Comparison of ENCODE assay signal across 12 cellular contexts in the genomic region with DNA sequence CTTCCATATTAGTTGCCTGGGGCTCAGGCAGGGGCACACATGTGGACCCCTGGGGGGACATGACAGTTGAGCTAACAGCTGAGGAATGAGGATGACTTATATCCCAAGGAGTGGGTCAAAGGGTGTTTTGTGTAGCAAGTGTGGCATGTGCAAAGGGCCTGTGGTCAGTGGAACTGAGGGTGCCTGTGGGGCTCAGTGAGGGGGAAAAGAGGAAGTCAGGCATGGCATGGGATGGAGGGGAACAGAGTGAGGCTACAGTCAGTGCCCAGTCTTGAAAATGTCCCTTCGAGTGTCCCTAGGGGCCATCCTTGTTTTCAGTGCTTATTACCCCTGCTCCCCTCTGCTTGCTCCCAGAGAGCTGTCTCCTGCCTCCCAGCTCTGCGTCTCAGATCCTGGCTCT.
DNase-seq lines count a peak whose midpoint lies in the region; ATAC-seq and TF ChIP-seq lines count a peak whose summit lies in the region.
"Had no signal": no experiment of that assay in that cellular context is flagged by ENCODE, and none has a peak within 500 bp of the region (broad histone marks: within the 10 kb centered on the region; RNA-seq: fewer than 3 reads in every experiment).

No MANE protein-coding gene starts in this region.

- no peaks in the 10 kb centered on the region for H3K9me2 ChIP-seq in OCI-LY7 (ENCODE audit: insufficient read depth, low read length)

- peaks cover 54% of the 10 kb centered on the region for H3K36me3 ChIP-seq in OCI-LY7 (ENCODE audit: insufficient read depth, low read length)
- peaks cover 19% of the 10 kb centered on the region for H3K36me3 ChIP-seq in smooth muscle cell (ENCODE audit: low read depth)
- H3K36me3 ChIP-seq in HAP-1 (replicated peaks) = peaks cover 29% of the 10 kb centered on the region
- peaks cover 27 to 40% of the 10 kb centered on the region in 2 donors for H3K36me3 ChIP-seq in neuronal stem cell (replicated peaks in 1 of 2; ENCODE audit: control insufficient read depth in 2 of 2, insufficient read depth in 2 of 2, low read length in 2 of 2)
- H3K36me3 ChIP-seq: BE2C had no signal

- no peak overlapping the region for H3K14ac ChIP-seq in neuronal stem cell (ENCODE audit: low read length)

- no peak for TF ChIP-seq CTCF in OCI-LY7 (conservative IDR thresholded peaks at IDR 0.05; ENCODE audit: low read length)
- no peak for TF ChIP-seq CTCF in endothelial cell (IDR thresholded peaks at IDR 0.05; ENCODE audit: unreplicated experiment)
- TF ChIP-seq CTCF in smooth muscle cell (IDR thresholded peaks at IDR 0.05; ENCODE audit: borderline replicate concordance, insufficient read depth, poor library complexity, severe bottlenecking) = no peak

- DNase-seq in activated naive CD8-positive, alpha-beta T cell treated with anti-CD3 and anti-CD28 coated beads, Interleukin-2, amount 10 ng/mL, durations not matched to agents 7 days and 5 days = no peak
- no peak for DNase-seq in activated naive CD8-positive, alpha-beta T cell treated with anti-CD3 and anti-CD28 coated beads for 36 hours
- DNase-seq in OCI-LY7 (ENCODE audit: low spot score) (no peak), endothelial cell (ENCODE audit: low spot score) (no peak), smooth muscle cell (lab: John Stamatoyannopoulos, UW; ENCODE audit: unreplicated experiment) (no peak), HAP-1 (ENCODE audit: low spot score in 2 of 2) (no peak), neuronal stem cell (ENCODE audit: low spot score) (no peak)
- DNase-seq: DMS79, GOT3 had no signal

- POLR2A ChIA-PET in activated naive CD8-positive, alpha-beta T cell treated with anti-CD3 and anti-CD28 coated beads, Interleukin-2, amount 10 ng/mL, durations not matched to agents 7 days and 5 days (lab: Charles Lee) = no interaction called here
- POLR2A ChIA-PET in OCI-LY7 (lab: Charles Lee) = no interaction called here

- no TSS peak for BruUV-seq in OCI-LY7 (replicated peaks; lab: Mats Ljungman, UMichigan)

- no peaks in the 10 kb centered on the region for H3K27me3 Mint-ChIP-seq in activated naive CD8-positive, alpha-beta T cell treated with anti-CD3 and anti-CD28 coated beads, Interleukin-2, amount 10 ng/mL, durations not matched to agents 7 days and 5 days
- H3K27me3 Mint-ChIP-seq in activated naive CD8-positive, alpha-beta T cell treated with anti-CD3 and anti-CD28 coated beads for 36 hours = no peaks in the 10 kb centered on the region
- H3K27me3 Mint-ChIP-seq in endothelial cell (ENCODE audit: unreplicated experiment) = peaks cover 6% of the 10 kb centered on the region
- H3K27me3 Mint-ChIP-seq: CD4-positive, alpha-beta memory T cell had no signal

- H3K4me3 ChIP-seq in OCI-LY7 (ENCODE audit: low read depth, low read length, poor library complexity, severe bottlenecking) (no peak overlapping the region), smooth muscle cell (no peak overlapping the region), HAP-1 (no peak overlapping the region), neuronal stem cell (ENCODE audit: low read length in 2 of 2) (peak overlapping the region in 1 of 2 donors; percentile 67)

- CTCF ChIA-PET in OCI-LY7 (lab: Charles Lee; ENCODE audit: unreplicated experiment) = no interaction called here

- H3K27ac ChIP-seq in OCI-LY7 (ENCODE audit: low read depth, low read length, poor library complexity, severe bottlenecking) (no peak overlapping the region), smooth muscle cell (ENCODE audit: low read depth) (no peak overlapping the region), neuronal stem cell (replicated peaks; ENCODE audit: low read length) (no peak overlapping the region)
- H3K27ac ChIP-seq: C4-2B had no signal

- no peak overlapping the region for H2BK15ac ChIP-seq in neuronal stem cell (ENCODE audit: low read length)

- no peaks in the 10 kb centered on the region for H3K79me2 ChIP-seq in OCI-LY7 (ENCODE audit: insufficient read depth, low read depth, low read length)
- no peaks in the 10 kb centered on the region for H3K79me2 ChIP-seq in smooth muscle cell (ENCODE audit: low read depth)

- H3F3A ChIP-seq in smooth muscle cell (ENCODE audit: low read depth) = no peaks in the 10 kb centered on the region

- no peak overlapping the region for H4K8ac ChIP-seq in neuronal stem cell (ENCODE audit: low read depth, low read length)

- H2BK12ac ChIP-seq in neuronal stem cell (ENCODE audit: low read length) = no peak overlapping the region

- peaks cover 36% of the 10 kb centered on the region for H3K4me1 Mint-ChIP-seq in activated naive CD8-positive, alpha-beta T cell treated with anti-CD3 and anti-CD28 coated beads, Interleukin-2, amount 10 ng/mL, durations not matched to agents 7 days and 5 days
- peaks cover 34% of the 10 kb centered on the region for H3K4me1 Mint-ChIP-seq in activated naive CD8-positive, alpha-beta T cell treated with anti-CD3 and anti-CD28 coated beads for 36 hours
- H3K4me1 Mint-ChIP-seq in endothelial cell (ENCODE audit: unreplicated experiment) = peaks cover 2% of the 10 kb centered on the region

- no peak overlapping the region for H2AK5ac ChIP-seq in neuronal stem cell (ENCODE audit: low read depth, low read length)

- H3K4me1 ChIP-seq in OCI-LY7 (ENCODE audit: insufficient read depth, low read length, poor library complexity, severe bottlenecking) (peaks cover 32% of the 10 kb centered on the region), smooth muscle cell (ENCODE audit: low read depth) (no peaks in the 10 kb centered on the region), HAP-1 (no peaks in the 10 kb centered on the region), neuronal stem cell (ENCODE audit: control insufficient read depth in 2 of 2, insufficient read depth in 1 of 2, low read depth in 1 of 2, low read length in 2 of 2) (no peaks in the 10 kb centered on the region)
- H3K4me1 ChIP-seq: BE2C had no signal

- no peaks in the 10 kb centered on the region for H3K27me3 ChIP-seq in smooth muscle cell (ENCODE audit: low read depth)
- H3K27me3 ChIP-seq in HAP-1 (ENCODE audit: low read depth) = no peaks in the 10 kb centered on the region
- H3K27me3 ChIP-seq in neuronal stem cell (ENCODE audit: control insufficient read depth in 3 of 3, insufficient read depth in 3 of 3, low read depth in 1 of 3, low read length in 3 of 3) = no peaks in the 10 kb centered on the region
- H3K27me3 ChIP-seq: BE2C had no signal

- H3K27ac Mint-ChIP-seq in activated naive CD8-positive, alpha-beta T cell treated with anti-CD3 and anti-CD28 coated beads, Interleukin-2, amount 10 ng/mL, durations not matched to agents 7 days and 5 days = peak overlapping the region; percentile 67
- H3K27ac Mint-ChIP-seq in activated naive CD8-positive, alpha-beta T cell treated with anti-CD3 and anti-CD28 coated beads for 36 hours = no peak overlapping the region
- H3K27ac Mint-ChIP-seq in endothelial cell (ENCODE audit: unreplicated experiment) = no peak overlapping the region

- in situ Hi-C loops in HAP-1 (cut with MboI; ENCODE audit: low sequenced_read_pairs) = no loop called here

- no peak overlapping the region for H3K4me3 Mint-ChIP-seq in activated naive CD8-positive, alpha-beta T cell treated with anti-CD3 and anti-CD28 coated beads, Interleukin-2, amount 10 ng/mL, durations not matched to agents 7 days and 5 days
- H3K4me3 Mint-ChIP-seq in activated naive CD8-positive, alpha-beta T cell treated with anti-CD3 and anti-CD28 coated beads for 36 hours = no peak overlapping the region
- peak overlapping the region; percentile 65 for H3K4me3 Mint-ChIP-seq in endothelial cell (ENCODE audit: unreplicated experiment)
- H3K4me3 Mint-ChIP-seq: CD4-positive, alpha-beta memory T cell had no signal

- no peaks in the 10 kb centered on the region for H3K79me1 ChIP-seq in neuronal stem cell (ENCODE audit: low read depth, low read length)

- no peak overlapping the region for H3K23ac ChIP-seq in neuronal stem cell (ENCODE audit: low read depth, low read length, poor library complexity)

- H2BK5ac ChIP-seq in neuronal stem cell (ENCODE audit: low read length) = no peak overlapping the region

- H3K18ac ChIP-seq in neuronal stem cell (ENCODE audit: low read length) = no peak overlapping the region

- H4K91ac ChIP-seq in neuronal stem cell (ENCODE audit: low read depth, low read length, poor library complexity) = no peak overlapping the region

- H2AFZ ChIP-seq in OCI-LY7 (ENCODE audit: low read length) (0 out of 2 replicates have a peak overlapping the region, but pooled peaks have one; percentile 75), smooth muscle cell (ENCODE audit: low read depth) (no peak overlapping the region), neuronal stem cell (ENCODE audit: low read length) (no peak overlapping the region)

- peaks cover 67% of the 10 kb centered on the region for H3K36me3 Mint-ChIP-seq in activated naive CD8-positive, alpha-beta T cell treated with anti-CD3 and anti-CD28 coated beads, Interleukin-2, amount 10 ng/mL, durations not matched to agents 7 days and 5 days
- H3K36me3 Mint-ChIP-seq in activated naive CD8-positive, alpha-beta T cell treated with anti-CD3 and anti-CD28 coated beads for 36 hours = peaks cover 79% of the 10 kb centered on the region
- peaks cover 65% of the 10 kb centered on the region for H3K36me3 Mint-ChIP-seq in endothelial cell (ENCODE audit: low read depth, unreplicated experiment)

- H3K9me3 ChIP-seq in OCI-LY7 (ENCODE audit: low read length) (no peaks in the 10 kb centered on the region; the same call in 1 of the 2 replicates), smooth muscle cell (replicated peaks; ENCODE audit: low read depth) (no peaks in the 10 kb centered on the region), HAP-1 (no peaks in the 10 kb centered on the region), neuronal stem cell (replicated peaks in 1 of 2; ENCODE audit: control insufficient read depth in 2 of 2, insufficient read depth in 1 of 2, low read depth in 1 of 2, low read length in 2 of 2) (peaks cover 0 to 4% of the 10 kb centered on the region in 2 donors)
- H3K9me3 ChIP-seq: BE2C had no signal

- 93% methylated on average over 2 of the region's 2 CpGs for WGBS in smooth muscle cell (ENCODE audit: low lambda C conversion rate)
- WGBS in neuronal stem cell (ENCODE audit: extremely low coverage in 2 of 2, insufficient read length in 2 of 2, insufficient replicate concordance in 1 of 2), 2 donors = no CpG with 5 or more reads among the region's 2 CpGs

- no peak overlapping the region for H3K4me2 ChIP-seq in OCI-LY7 (ENCODE audit: low read length)
- no peak overlapping the region for H3K4me2 ChIP-seq in smooth muscle cell
- H3K4me2 ChIP-seq in neuronal stem cell (ENCODE audit: insufficient read depth, low read length, poor library complexity, severe bottlenecking) = no peak overlapping the region

- H3K9ac ChIP-seq in smooth muscle cell (ENCODE audit: low read depth) (no peak overlapping the region), neuronal stem cell (ENCODE audit: low read depth, low read length, poor library complexity) (no peak overlapping the region)

- intact Hi-C loops in OCI-LY7 (cut with micrococcal nuclease; ENCODE audit: unreplicated experiment) = loop anchor here (1.0 kb wide), 1 partner anchor 974 kb away; no protein-coding TSS in a partner anchor

- no peak for ATAC-seq in activated naive CD8-positive, alpha-beta T cell treated with anti-CD3 and anti-CD28 coated beads, Interleukin-2, amount 10 ng/mL, durations not matched to agents 7 days and 5 days (ENCODE audit: low read depth)

- H3K9me3 Mint-ChIP-seq in activated naive CD8-positive, alpha-beta T cell treated with anti-CD3 and anti-CD28 coated beads, Interleukin-2, amount 10 ng/mL, durations not matched to agents 7 days and 5 days = peaks cover 30% of the 10 kb centered on the region
- H3K9me3 Mint-ChIP-seq in activated naive CD8-positive, alpha-beta T cell treated with anti-CD3 and anti-CD28 coated beads for 36 hours = peaks cover 31% of the 10 kb centered on the region
- H3K9me3 Mint-ChIP-seq in endothelial cell (ENCODE audit: unreplicated experiment) = peaks cover 16% of the 10 kb centered on the region

- H2BK120ac ChIP-seq in neuronal stem cell (ENCODE audit: low read depth, low read length) = no peak overlapping the region

- no peak overlapping the region for H3K4ac ChIP-seq in neuronal stem cell (ENCODE audit: low read length)

- H4K20me1 ChIP-seq in OCI-LY7 (ENCODE audit: insufficient read depth, low read length) (no peaks in the 10 kb centered on the region), smooth muscle cell (ENCODE audit: low read depth) (no peaks in the 10 kb centered on the region)
